In genomic region chr3:19213608-19214220, GRCh38 we compare ENCODE assay signal across 11 cellular contexts.
DNase-seq lines count a peak whose midpoint lies in the region; ATAC-seq and TF ChIP-seq lines count a peak whose summit lies in the region.
"Had no signal": no experiment of that assay in that cellular context is flagged by ENCODE, and none has a peak within 500 bp of the region (broad histone marks: within the 10 kb centered on the region; RNA-seq: fewer than 3 reads in every experiment).

No MANE protein-coding gene starts in this region.

- H3K9me3 Mint-ChIP-seq in activated T-cell treated with anti-CD3 and anti-CD28 coated beads, Interleukin-2, amount 50 U/mL, for 4 hours = no peaks in the 10 kb centered on the region

- no peaks in the 10 kb centered on the region for H3K36me3 Mint-ChIP-seq in activated T-cell treated with anti-CD3 and anti-CD28 coated beads, Interleukin-2, amount 50 U/mL, for 4 hours (ENCODE audit: insufficient read depth)
- H3K36me3 Mint-ChIP-seq: activated CD8-positive, alpha-beta memory T cell treated with anti-CD3 and anti-CD28 coated beads, Interleukin-2, amount 10 ng/mL, durations not matched to agents 7 days and 5 days had no signal

- H3K27ac ChIP-seq in OCI-LY1 (ENCODE audit: low read depth, low read length, poor library complexity, severe bottlenecking) (no peak overlapping the region), left lung (no peak overlapping the region), thyroid gland (no peak overlapping the region)
- H3K27ac ChIP-seq: neutrophil, Peyer's patch had no signal

- H3K4me1 ChIP-seq in OCI-LY1 (ENCODE audit: insufficient read depth, low read length, severe bottlenecking) (no peaks in the 10 kb centered on the region), left lung (no peaks in the 10 kb centered on the region), thyroid gland (peaks cover 5 to 8% of the 10 kb centered on the region in 2 donors)
- H3K4me1 ChIP-seq: Peyer's patch had no signal

- no peaks in the 10 kb centered on the region for H3K79me2 ChIP-seq in OCI-LY1 (ENCODE audit: insufficient read depth, low read length)

- peak; percentile 62 for TF ChIP-seq CTCF in OCI-LY1 (IDR thresholded peaks at IDR 0.05; ENCODE audit: low read length)
- no peak for TF ChIP-seq CTCF in left lung (IDR thresholded peaks at IDR 0.05)
- no peak for TF ChIP-seq CTCF in thyroid gland (IDR thresholded peaks at IDR 0.05)

- no peaks in the 10 kb centered on the region for H3K27me3 Mint-ChIP-seq in activated T-cell treated with anti-CD3 and anti-CD28 coated beads, Interleukin-2, amount 50 U/mL, for 4 hours (ENCODE audit: low read depth)
- H3K27me3 Mint-ChIP-seq: activated CD8-positive, alpha-beta memory T cell treated with anti-CD3 and anti-CD28 coated beads, Interleukin-2, amount 10 ng/mL, durations not matched to agents 7 days and 5 days had no signal

- H3K9me3 ChIP-seq in OCI-LY1 (ENCODE audit: low read length) (no peaks in the 10 kb centered on the region), left lung (no peaks in the 10 kb centered on the region), thyroid gland (no peaks in the 10 kb centered on the region)
- H3K9me3 ChIP-seq: neutrophil, Peyer's patch had no signal

- H3K36me3 ChIP-seq in OCI-LY1 (ENCODE audit: insufficient read depth, low read length) (no peaks in the 10 kb centered on the region), left lung (no peaks in the 10 kb centered on the region), thyroid gland (no peaks in the 10 kb centered on the region)
- H3K36me3 ChIP-seq: neutrophil, Peyer's patch had no signal

- TF ChIP-seq POLR2A in thyroid gland (IDR thresholded peaks at IDR 0.05) = no peak

- WGBS in thyroid gland, 2 donors = 68 to 77% methylated on average over 6 of the region's 6 CpGs

- H3F3A ChIP-seq in OCI-LY1 (ENCODE audit: insufficient read depth, low read length) = no peaks in the 10 kb centered on the region

- H3K27me3 ChIP-seq in OCI-LY1 (ENCODE audit: insufficient read depth, low read length) = no peaks in the 10 kb centered on the region
- no peaks in the 10 kb centered on the region for H3K27me3 ChIP-seq in left lung
- H3K27me3 ChIP-seq in thyroid gland = no peaks in the 10 kb centered on the region
- H3K27me3 ChIP-seq: neutrophil, Peyer's patch had no signal

- no peak overlapping the region for H2AFZ ChIP-seq in OCI-LY1 (ENCODE audit: low read length)

- intact Hi-C loops in left lung (cut with DNase I) = no loop called here
- intact Hi-C loops in thyroid gland (cut with DNase I) = no loop called here

- no peak overlapping the region for H3K4me3 Mint-ChIP-seq in activated T-cell treated with anti-CD3 and anti-CD28 coated beads, Interleukin-2, amount 50 U/mL, for 4 hours
- H3K4me3 Mint-ChIP-seq: activated CD8-positive, alpha-beta memory T cell treated with anti-CD3 and anti-CD28 coated beads, Interleukin-2, amount 10 ng/mL, durations not matched to agents 7 days and 5 days had no signal

- H4K20me1 ChIP-seq in OCI-LY1 (ENCODE audit: insufficient read depth, low read length) = no peaks in the 10 kb centered on the region

- H3K9me2 ChIP-seq in OCI-LY1 (ENCODE audit: low read depth, low read length) = no peaks in the 10 kb centered on the region

- H3K4me3 ChIP-seq in OCI-LY1 (ENCODE audit: low read depth, low read length, poor library complexity, severe bottlenecking) = no peak overlapping the region
- no peak overlapping the region for H3K4me3 ChIP-seq in left lung
- H3K4me3 ChIP-seq in thyroid gland (replicated peaks in 1 of 3) = no peak overlapping the region
- H3K4me3 ChIP-seq: Peyer's patch had no signal

- no peak overlapping the region for H3K4me2 ChIP-seq in OCI-LY1 (ENCODE audit: low read length)

- DNase-seq in GDM1 (lab: John Stamatoyannopoulos, UW) (peak; percentile 66), left lung (peak in 1 of 2 donors; percentile 34), thyroid gland (no peak)
- DNase-seq in activated T-cell treated with anti-CD3 and anti-CD28 coated beads, Interleukin-2, amount 50 U/mL, for 4 hours = no peak
- DNase-seq: activated CD8-positive, alpha-beta memory T cell treated with anti-CD3 and anti-CD28 coated beads, Interleukin-2, amount 10 ng/mL, durations not matched to agents 7 days and 5 days; Peyer's patch had no signal

- peak; percentile 62 for ATAC-seq in GM21367 (IDR thresholded peaks at IDR 0.05; ENCODE audit: unreplicated experiment)
- peak; percentile 21 for ATAC-seq in left lung
- ATAC-seq in HG02588 (IDR thresholded peaks at IDR 0.05; ENCODE audit: unreplicated experiment) = no peak
- ATAC-seq in activated T-cell treated with anti-CD3 and anti-CD28 coated beads, Interleukin-2, amount 50 U/mL, for 4 hours = no peak
- ATAC-seq in HG02981 (IDR thresholded peaks at IDR 0.05; ENCODE audit: unreplicated experiment) = no peak
- ATAC-seq: activated CD8-positive, alpha-beta memory T cell treated with anti-CD3 and anti-CD28 coated beads, Interleukin-2, amount 10 ng/mL, durations not matched to agents 7 days and 5 days had no signal

- H3K9ac ChIP-seq in OCI-LY1 (ENCODE audit: low read length) = no peak overlapping the region

- H3K4me1 Mint-ChIP-seq in activated T-cell treated with anti-CD3 and anti-CD28 coated beads, Interleukin-2, amount 50 U/mL, for 4 hours (ENCODE audit: low read depth) = no peaks in the 10 kb centered on the region
- H3K4me1 Mint-ChIP-seq: activated CD8-positive, alpha-beta memory T cell treated with anti-CD3 and anti-CD28 coated beads, Interleukin-2, amount 10 ng/mL, durations not matched to agents 7 days and 5 days had no signal

Comparison
In these comparisons a context has a peak if more than half of its experiments do, and no peak if none do; other contexts are left out.
1. ATAC-seq: peak in GM21367 (single experiment) and left lung (single experiment); none in HG02588 (single experiment), activated T-cell treated with anti-CD3 and anti-CD28 coated beads, Interleukin-2, amount 50 U/mL, for 4 hours (0 of 2) and HG02981 (single experiment).